In the genomic region with DNA sequence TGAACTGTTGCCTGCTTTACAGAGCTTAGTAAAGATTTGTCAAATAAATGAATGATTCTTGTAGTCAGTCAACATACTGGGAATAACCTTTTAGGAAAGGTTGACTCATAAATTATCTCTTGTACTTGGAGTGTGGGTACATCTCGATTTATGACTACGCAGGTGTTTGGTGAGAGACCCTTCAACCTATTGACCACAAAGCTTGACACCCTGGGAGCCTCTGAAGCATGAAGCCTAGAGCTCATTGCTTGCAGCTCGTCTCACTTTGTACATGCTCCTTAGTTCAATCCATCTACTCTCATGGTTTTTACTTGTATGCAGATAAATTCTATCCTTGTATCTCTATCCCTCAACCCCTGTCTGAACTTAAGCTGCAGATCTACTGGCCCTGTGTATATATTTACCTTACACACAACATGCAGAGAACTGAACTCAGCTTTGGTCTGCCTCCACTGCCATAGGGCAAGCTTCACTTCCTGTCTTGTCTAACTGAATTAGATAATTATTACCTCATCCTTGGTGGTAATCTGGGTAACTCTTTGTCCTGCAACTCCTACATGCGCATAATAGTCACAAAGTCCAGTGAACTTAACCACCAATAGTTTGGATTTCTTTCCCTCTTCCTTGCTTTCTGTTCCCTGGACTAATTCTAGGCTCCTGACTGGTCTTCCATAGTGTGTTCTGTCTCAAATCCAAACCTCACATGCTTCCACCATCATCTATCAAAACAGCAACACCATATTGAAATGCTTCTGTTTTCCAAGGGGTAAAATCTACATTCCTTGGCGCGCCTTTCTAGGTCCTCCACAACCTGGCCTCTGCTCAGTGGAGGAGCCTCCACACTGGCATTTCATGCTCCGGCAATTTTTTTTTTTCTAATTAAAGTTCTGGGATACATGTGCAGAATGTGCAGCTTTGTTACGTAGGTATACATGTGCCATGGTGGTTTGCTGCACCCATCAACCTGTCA, we compare ENCODE assay signal across 1 cellular context.
TF ChIP-seq lines count a peak whose summit lies in the region.

No MANE protein-coding gene starts in this region.

TF ChIP-seq in HepG2, 621 proteins besides CTCF, POLR2A, EP300 and RAD21 (continued from another document and continues in another):
- TF ChIP-seq ATF7 (IDR thresholded peaks at IDR 0.05): peak; percentile 88
- peak; percentile 86; the same call in 1 of the 2 replicates for TF ChIP-seq ATF7 (CRISPR knock-in tag; IDR thresholded peaks at IDR 0.05)
- TF ChIP-seq JUND (CRISPR knock-in tag; IDR thresholded peaks at IDR 0.05): peak; percentile 76
- peak; percentile 96 for TF ChIP-seq ZNF331 (CRISPR knock-in tag; IDR thresholded peaks at IDR 0.05)
- TF ChIP-seq NR2C2 (CRISPR knock-in tag; IDR thresholded peaks at IDR 0.05; ENCODE audit: borderline replicate concordance): peak; percentile 50; the same call in 1 of the 2 replicates
- TF ChIP-seq, protein P1, sequence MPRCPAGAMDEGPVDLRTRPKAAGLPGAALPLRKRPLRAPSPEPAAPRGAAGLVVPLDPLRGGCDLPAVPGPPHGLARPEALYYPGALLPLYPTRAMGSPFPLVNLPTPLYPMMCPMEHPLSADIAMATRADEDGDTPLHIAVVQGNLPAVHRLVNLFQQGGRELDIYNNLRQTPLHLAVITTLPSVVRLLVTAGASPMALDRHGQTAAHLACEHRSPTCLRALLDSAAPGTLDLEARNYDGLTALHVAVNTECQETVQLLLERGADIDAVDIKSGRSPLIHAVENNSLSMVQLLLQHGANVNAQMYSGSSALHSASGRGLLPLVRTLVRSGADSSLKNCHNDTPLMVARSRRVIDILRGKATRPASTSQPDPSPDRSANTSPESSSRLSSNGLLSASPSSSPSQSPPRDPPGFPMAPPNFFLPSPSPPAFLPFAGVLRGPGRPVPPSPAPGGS (CRISPR knock-in tag; IDR thresholded peaks at IDR 0.05): peak; percentile 41; the same call in 1 of the 2 replicates
- TF ChIP-seq NFKBIZ (CRISPR knock-in tag; IDR thresholded peaks at IDR 0.05): no peak; the same call in 1 of the 2 replicates
- no peak for TF ChIP-seq ZNF776 (CRISPR knock-in tag; IDR thresholded peaks at IDR 0.05)
- TF ChIP-seq KMT2B (CRISPR knock-in tag; IDR thresholded peaks at IDR 0.05): peak; percentile 43; the same call in 1 of the 2 replicates
- 0 out of 2 replicates have a peak, but pooled peaks have one; percentile 9 for TF ChIP-seq MIER2 (CRISPR knock-in tag; IDR thresholded peaks at IDR 0.05)
- 0 out of 2 replicates have a peak, but pooled peaks have one; percentile 33 for TF ChIP-seq KDM1A (CRISPR knock-in tag; IDR thresholded peaks at IDR 0.05)
- no peak for TF ChIP-seq TBL1XR1 (IDR thresholded peaks at IDR 0.05; ENCODE audit: borderline replicate concordance, low read length, partially characterized antibody)
- TF ChIP-seq ZNF709 (CRISPR knock-in tag; IDR thresholded peaks at IDR 0.05): no peak
- TF ChIP-seq ZNF263 (CRISPR knock-in tag; IDR thresholded peaks at IDR 0.05): no peak
- no peak for TF ChIP-seq NFE2L2 (IDR thresholded peaks at IDR 0.05; ENCODE audit: low read length)
- TF ChIP-seq GATAD1 (CRISPR knock-in tag; IDR thresholded peaks at IDR 0.05): peak; percentile 46; the same call in 1 of the 2 replicates
- TF ChIP-seq TARDBP (CRISPR knock-in tag; IDR thresholded peaks at IDR 0.05): peak; percentile 88; the same call in 1 of the 2 replicates
- TF ChIP-seq, protein P2, sequence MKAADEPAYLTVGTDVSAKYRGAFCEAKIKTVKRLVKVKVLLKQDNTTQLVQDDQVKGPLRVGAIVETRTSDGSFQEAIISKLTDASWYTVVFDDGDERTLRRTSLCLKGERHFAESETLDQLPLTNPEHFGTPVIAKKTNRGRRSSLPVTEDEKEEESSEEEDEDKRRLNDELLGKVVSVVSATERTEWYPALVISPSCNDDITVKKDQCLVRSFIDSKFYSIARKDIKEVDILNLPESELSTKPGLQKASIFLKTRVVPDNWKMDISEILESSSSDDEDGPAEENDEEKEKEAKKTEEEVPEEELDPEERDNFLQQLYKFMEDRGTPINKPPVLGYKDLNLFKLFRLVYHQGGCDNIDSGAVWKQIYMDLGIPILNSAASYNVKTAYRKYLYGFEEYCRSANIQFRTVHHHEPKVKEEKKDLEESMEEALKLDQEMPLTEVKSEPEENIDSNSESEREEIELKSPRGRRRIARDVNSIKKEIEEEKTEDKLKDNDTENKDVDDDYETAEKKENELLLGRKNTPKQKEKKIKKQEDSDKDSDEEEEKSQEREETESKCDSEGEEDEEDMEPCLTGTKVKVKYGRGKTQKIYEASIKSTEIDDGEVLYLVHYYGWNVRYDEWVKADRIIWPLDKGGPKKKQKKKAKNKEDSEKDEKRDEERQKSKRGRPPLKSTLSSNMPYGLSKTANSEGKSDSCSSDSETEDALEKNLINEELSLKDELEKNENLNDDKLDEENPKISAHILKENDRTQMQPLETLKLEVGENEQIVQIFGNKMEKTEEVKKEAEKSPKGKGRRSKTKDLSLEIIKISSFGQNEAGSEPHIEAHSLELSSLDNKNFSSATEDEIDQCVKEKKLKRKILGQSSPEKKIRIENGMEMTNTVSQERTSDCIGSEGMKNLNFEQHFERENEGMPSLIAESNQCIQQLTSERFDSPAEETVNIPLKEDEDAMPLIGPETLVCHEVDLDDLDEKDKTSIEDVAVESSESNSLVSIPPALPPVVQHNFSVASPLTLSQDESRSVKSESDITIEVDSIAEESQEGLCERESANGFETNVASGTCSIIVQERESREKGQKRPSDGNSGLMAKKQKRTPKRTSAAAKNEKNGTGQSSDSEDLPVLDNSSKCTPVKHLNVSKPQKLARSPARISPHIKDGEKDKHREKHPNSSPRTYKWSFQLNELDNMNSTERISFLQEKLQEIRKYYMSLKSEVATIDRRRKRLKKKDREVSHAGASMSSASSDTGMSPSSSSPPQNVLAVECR (CRISPR knock-in tag; IDR thresholded peaks at IDR 0.05; ENCODE audit: borderline replicate concordance): peak; percentile 47; the same call in 1 of the 2 replicates
- TF ChIP-seq, protein P3, sequence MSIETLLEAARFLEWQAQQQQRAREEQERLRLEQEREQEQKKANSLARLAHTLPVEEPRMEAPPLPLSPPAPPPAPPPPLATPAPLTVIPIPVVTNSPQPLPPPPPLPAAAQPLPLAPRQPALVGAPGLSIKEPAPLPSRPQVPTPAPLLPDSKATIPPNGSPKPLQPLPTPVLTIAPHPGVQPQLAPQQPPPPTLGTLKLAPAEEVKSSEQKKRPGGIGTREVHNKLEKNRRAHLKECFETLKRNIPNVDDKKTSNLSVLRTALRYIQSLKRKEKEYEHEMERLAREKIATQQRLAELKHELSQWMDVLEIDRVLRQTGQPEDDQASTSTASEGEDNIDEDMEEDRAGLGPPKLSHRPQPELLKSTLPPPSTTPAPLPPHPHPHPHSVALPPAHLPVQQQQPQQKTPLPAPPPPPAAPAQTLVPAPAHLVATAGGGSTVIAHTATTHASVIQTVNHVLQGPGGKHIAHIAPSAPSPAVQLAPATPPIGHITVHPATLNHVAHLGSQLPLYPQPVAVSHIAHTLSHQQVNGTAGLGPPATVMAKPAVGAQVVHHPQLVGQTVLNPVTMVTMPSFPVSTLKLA (IDR thresholded peaks at IDR 0.05): no peak
- TF ChIP-seq ZKSCAN1 (IDR thresholded peaks at IDR 0.05; ENCODE audit: low read length): no peak
- no peak for TF ChIP-seq TOE1 (CRISPR knock-in tag; IDR thresholded peaks at IDR 0.05)
- no peak for TF ChIP-seq ZNF703 (CRISPR knock-in tag; IDR thresholded peaks at IDR 0.05; ENCODE audit: borderline replicate concordance)
- TF ChIP-seq, protein P4, sequence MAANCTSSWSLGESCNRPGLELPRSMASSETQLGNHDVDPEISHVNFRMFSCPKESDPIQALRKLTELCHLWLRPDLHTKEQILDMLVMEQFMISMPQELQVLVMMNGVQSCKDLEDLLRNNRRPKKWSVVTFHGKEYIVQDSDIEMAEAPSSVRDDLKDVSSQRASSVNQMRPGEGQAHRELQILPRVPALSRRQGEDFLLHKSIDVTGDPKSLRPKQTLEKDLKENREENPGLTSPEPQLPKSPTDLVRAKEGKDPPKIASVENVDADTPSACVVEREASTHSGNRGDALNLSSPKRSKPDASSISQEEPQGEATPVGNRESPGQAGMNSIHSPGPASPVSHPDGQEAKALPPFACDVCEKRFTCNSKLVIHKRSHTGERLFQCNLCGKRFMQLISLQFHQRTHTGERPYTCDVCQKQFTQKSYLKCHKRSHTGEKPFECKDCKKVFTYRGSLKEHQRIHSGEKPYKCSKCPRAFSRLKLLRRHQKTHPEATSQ (CRISPR knock-in tag; IDR thresholded peaks at IDR 0.05; ENCODE audit: borderline replicate concordance): peak; percentile 13; the same call in 1 of the 2 replicates
- no peak for TF ChIP-seq ZFX (CRISPR knock-in tag; IDR thresholded peaks at IDR 0.05; ENCODE audit: low read depth)
- TF ChIP-seq HDAC1 (CRISPR knock-in tag; IDR thresholded peaks at IDR 0.05): peak; percentile 80
- TF ChIP-seq TEAD2 (CRISPR knock-in tag; IDR thresholded peaks at IDR 0.05): no peak
- TF ChIP-seq, protein P5, sequence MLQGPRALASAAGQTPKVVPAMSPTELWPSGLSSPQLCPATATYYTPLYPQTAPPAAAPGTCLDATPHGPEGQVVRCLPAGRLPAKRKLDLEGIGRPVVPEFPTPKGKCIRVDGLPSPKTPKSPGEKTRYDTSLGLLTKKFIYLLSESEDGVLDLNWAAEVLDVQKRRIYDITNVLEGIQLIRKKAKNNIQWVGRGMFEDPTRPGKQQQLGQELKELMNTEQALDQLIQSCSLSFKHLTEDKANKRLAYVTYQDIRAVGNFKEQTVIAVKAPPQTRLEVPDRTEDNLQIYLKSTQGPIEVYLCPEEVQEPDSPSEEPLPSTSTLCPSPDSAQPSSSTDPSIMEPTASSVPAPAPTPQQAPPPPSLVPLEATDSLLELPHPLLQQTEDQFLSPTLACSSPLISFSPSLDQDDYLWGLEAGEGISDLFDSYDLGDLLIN (CRISPR knock-in tag; IDR thresholded peaks at IDR 0.05; ENCODE audit: borderline replicate concordance): no peak
- no peak for TF ChIP-seq ZNF33B (CRISPR knock-in tag; IDR thresholded peaks at IDR 0.05)
- TF ChIP-seq BRCA1 (CRISPR knock-in tag; IDR thresholded peaks at IDR 0.05): no peak
- peak; percentile 66 for TF ChIP-seq NR2F6 (IDR thresholded peaks at IDR 0.05)
- peak; percentile 66 for TF ChIP-seq NR2F6 (CRISPR knock-in tag; IDR thresholded peaks at IDR 0.05)
- no peak for TF ChIP-seq ZNF253 (CRISPR knock-in tag; IDR thresholded peaks at IDR 0.05; ENCODE audit: borderline replicate concordance)
- peak; percentile 69; the same call in 1 of the 2 replicates for TF ChIP-seq KDM4B (CRISPR knock-in tag; IDR thresholded peaks at IDR 0.05)
- TF ChIP-seq, protein P6, sequence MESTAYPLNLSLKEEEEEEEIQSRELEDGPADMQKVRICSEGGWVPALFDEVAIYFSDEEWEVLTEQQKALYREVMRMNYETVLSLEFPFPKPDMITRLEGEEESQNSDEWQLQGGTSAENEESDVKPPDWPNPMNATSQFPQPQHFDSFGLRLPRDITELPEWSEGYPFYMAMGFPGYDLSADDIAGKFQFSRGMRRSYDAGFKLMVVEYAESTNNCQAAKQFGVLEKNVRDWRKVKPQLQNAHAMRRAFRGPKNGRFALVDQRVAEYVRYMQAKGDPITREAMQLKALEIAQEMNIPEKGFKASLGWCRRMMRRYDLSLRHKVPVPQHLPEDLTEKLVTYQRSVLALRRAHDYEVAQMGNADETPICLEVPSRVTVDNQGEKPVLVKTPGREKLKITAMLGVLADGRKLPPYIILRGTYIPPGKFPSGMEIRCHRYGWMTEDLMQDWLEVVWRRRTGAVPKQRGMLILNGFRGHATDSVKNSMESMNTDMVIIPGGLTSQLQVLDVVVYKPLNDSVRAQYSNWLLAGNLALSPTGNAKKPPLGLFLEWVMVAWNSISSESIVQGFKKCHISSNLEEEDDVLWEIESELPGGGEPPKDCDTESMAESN (CRISPR knock-in tag; conservative IDR thresholded peaks at IDR 0.05): no peak
- TF ChIP-seq, protein P7, sequence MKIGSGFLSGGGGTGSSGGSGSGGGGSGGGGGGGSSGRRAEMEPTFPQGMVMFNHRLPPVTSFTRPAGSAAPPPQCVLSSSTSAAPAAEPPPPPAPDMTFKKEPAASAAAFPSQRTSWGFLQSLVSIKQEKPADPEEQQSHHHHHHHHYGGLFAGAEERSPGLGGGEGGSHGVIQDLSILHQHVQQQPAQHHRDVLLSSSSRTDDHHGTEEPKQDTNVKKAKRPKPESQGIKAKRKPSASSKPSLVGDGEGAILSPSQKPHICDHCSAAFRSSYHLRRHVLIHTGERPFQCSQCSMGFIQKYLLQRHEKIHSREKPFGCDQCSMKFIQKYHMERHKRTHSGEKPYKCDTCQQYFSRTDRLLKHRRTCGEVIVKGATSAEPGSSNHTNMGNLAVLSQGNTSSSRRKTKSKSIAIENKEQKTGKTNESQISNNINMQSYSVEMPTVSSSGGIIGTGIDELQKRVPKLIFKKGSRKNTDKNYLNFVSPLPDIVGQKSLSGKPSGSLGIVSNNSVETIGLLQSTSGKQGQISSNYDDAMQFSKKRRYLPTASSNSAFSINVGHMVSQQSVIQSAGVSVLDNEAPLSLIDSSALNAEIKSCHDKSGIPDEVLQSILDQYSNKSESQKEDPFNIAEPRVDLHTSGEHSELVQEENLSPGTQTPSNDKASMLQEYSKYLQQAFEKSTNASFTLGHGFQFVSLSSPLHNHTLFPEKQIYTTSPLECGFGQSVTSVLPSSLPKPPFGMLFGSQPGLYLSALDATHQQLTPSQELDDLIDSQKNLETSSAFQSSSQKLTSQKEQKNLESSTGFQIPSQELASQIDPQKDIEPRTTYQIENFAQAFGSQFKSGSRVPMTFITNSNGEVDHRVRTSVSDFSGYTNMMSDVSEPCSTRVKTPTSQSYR (CRISPR knock-in tag; IDR thresholded peaks at IDR 0.05; ENCODE audit: borderline replicate concordance): peak; percentile 58; the same call in 1 of the 2 replicates
